9 cellular contexts compared by ENCODE assay signal in the genomic region with DNA sequence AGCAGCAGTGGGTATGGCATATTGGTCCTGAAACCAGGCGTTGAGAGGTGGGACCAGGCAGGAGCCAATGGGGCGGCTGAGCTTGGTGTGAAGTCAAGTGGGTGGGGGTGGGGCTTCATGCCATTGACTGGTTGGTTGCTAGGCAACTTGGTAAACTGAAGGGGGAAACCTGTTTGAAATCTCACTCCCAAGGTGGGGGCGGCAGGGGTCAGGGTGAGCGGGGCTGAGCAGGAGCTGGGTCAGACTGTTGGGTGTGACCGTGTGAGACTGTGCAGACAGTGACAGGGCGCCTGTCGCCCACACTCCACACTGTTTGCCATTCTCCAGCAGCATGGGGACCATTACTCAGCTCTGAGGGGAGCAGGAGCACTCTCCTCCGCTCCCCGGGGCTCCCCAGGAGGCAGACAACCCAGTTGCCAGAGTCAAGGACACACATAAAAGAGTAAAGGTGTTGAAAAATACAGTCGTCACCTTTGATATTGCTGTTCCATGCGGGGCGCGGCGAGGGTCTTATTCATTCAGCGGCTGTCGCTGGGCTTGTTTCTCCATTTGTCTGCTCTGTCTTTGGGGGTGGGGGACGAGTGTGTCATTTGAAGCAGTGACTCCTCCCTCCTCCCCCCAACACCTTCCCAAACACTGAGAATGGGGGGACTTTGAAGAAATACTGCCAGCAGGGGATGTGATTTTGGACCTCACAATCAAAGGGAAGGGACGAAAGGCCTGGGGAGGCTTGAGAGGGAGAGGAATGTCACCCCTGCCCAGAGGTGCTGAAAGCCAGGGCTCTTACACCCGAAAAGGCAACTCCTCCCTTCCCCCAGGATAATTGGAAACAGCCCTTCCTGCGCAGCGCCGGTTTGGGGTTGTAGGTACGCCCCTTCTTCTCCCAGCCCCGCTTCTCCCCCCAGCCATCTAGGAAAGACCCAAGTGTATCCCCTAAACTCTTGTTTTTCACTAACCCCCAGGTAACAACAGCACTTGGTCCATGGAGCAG. TPM values are rescaled to one million over a fixed set of nuclear protein-coding genes. Genes with fewer than 3 reads are reported as not detected.
DNase-seq lines count a peak whose midpoint lies in the region; ATAC-seq, FAIRE-seq and TF ChIP-seq lines count a peak whose summit lies in the region.
"Had no signal": no experiment of that assay in that cellular context is flagged by ENCODE, and none has a peak within 500 bp of the region (broad histone marks: within the 10 kb centered on the region; RNA-seq: fewer than 3 reads in every experiment).

No MANE protein-coding gene starts in this region.

- intact Hi-C loops in mammary epithelial cell (cut with micrococcal nuclease) (loop anchor here (1.0 kb wide), 1 partner anchor 13 kb away; a partner anchor contains a TSS), HepG2 (cut with micrococcal nuclease; ENCODE audit: unreplicated experiment) (no loop called here)

- H3K9ac ChIP-seq in mammary epithelial cell (ENCODE audit: insufficient read depth, low read length) (no peak overlapping the region), HepG2 (ENCODE audit: insufficient read depth, low read depth, low read length) (no peak overlapping the region)

- in situ Hi-C loops in Caki2 (cut with HindIII; ENCODE audit: low pct_unique_long_range_greater_than_20kb, low sequenced_read_pairs) = no loop called here
- in situ Hi-C loops in mammary epithelial cell (cut with MboI; ENCODE audit: low sequenced_read_pairs in 2 of 2) = no loop called here
- in situ Hi-C loops in HepG2 (cut with HindIII; ENCODE audit: extremely low pct_ligation_motif_present, low pct_unique_long_range_greater_than_20kb) = no loop called here

- WGBS in mammary epithelial cell (ENCODE audit: low coverage, missing lambda C conversion rate) = 47% methylated on average over 14 of the region's 24 CpGs
- 93% methylated on average over 23 of the region's 24 CpGs for WGBS in HepG2 (ENCODE audit: low lambda C conversion rate)

- H4K20me1 ChIP-seq in mammary epithelial cell (ENCODE audit: insufficient read depth, low read length) (no peaks in the 10 kb centered on the region), HepG2 (ENCODE audit: insufficient read depth, low read length) (no peaks in the 10 kb centered on the region)

- TF ChIP-seq POLR2A in HepG2 (IDR thresholded peaks at IDR 0.05; ENCODE audit: insufficient read depth in 1 of 2, low read depth in 2 of 2, low read length in 2 of 2) = no peak

- no peaks in the 10 kb centered on the region for H3K79me2 ChIP-seq in mammary epithelial cell (ENCODE audit: insufficient read depth, low read length)
- H3K79me2 ChIP-seq in HepG2 (ENCODE audit: insufficient read depth, low read length) = no peaks in the 10 kb centered on the region

- H3K27ac ChIP-seq in mammary epithelial cell (ENCODE audit: insufficient read depth, low read depth, low read length) (no peak overlapping the region), HepG2 (ENCODE audit: extremely low read length, insufficient read depth, low read length) (no peak overlapping the region)

- TF ChIP-seq CTCF in mammary epithelial cell (conservative IDR thresholded peaks at IDR 0.05 in 1 of 2, IDR thresholded peaks at IDR 0.05 in 1 of 2; ENCODE audit: extremely low read depth in 1 of 2, insufficient read depth in 1 of 2, low read depth in 1 of 2, low read length in 2 of 2) = no peak
- no peak for TF ChIP-seq CTCF in HepG2 (CRISPR knock-in tag; IDR thresholded peaks at IDR 0.05)

- FAIRE-seq in HepG2 (lab: Jason Lieb, UNC) = no peak

- POLR2A ChIA-PET in HepG2 (lab: Yijun Ruan, JAX) = no interaction called here

- H3K4me3 ChIP-seq in mammary epithelial cell (replicated peaks in 1 of 3; ENCODE audit: insufficient read depth in 1 of 3, low read depth in 2 of 3, low read length in 3 of 3) = peak overlapping the region in 1 of 3 experiments; percentile 64
- H3K4me3 ChIP-seq in HepG2 (replicated peaks in 1 of 3; ENCODE audit: insufficient read depth in 1 of 3, low read depth in 2 of 3, low read length in 3 of 3) = no peak overlapping the region

- H3K9me3 ChIP-seq in mammary epithelial cell (replicated peaks; ENCODE audit: insufficient read depth, low read length) (no peaks in the 10 kb centered on the region), HepG2 (ENCODE audit: low read length) (no peaks in the 10 kb centered on the region)

- dilution Hi-C loops in mammary epithelial cell (cut with HindIII; ENCODE audit: low sequenced_read_pairs) = no loop called here

- H3K36me3 ChIP-seq in mammary epithelial cell (ENCODE audit: insufficient read depth, low read length) (peaks cover 4% of the 10 kb centered on the region), HepG2 (replicated peaks in 1 of 2; ENCODE audit: control insufficient read depth in 1 of 2, insufficient read depth in 2 of 2, low read length in 2 of 2) (peaks cover 0 to 4% of the 10 kb centered on the region in 2 experiments; a peak in 3 of 5 replicates)

- BruUV-seq in mammary epithelial cell (replicated peaks; lab: Mats Ljungman, UMichigan) (no TSS peak), HepG2 (replicated peaks; lab: Mats Ljungman, UMichigan) (no TSS peak)

- TF ChIP-seq EP300 in HepG2 (IDR thresholded peaks at IDR 0.05; ENCODE audit: low read depth in 2 of 2, low read length in 2 of 2) (no peak), HepG2 (CRISPR knock-in tag; IDR thresholded peaks at IDR 0.05; ENCODE audit: borderline replicate concordance) (no peak)

- H3K4me1 ChIP-seq in mammary epithelial cell (ENCODE audit: insufficient read depth, low read length) (peaks cover 12% of the 10 kb centered on the region), HepG2 (ENCODE audit: insufficient read depth, low read length) (peaks cover 6% of the 10 kb centered on the region; the same call in 1 of the 2 replicates)

- CTCF ChIA-PET in mammary epithelial cell (lab: Charles Lee; ENCODE audit: low non-redundant PET) = no interaction called here
- CTCF ChIA-PET in HepG2 (lab: Yijun Ruan, JAX; ENCODE audit: low intra/inter-chr PET ratio, low total read pairs) = no interaction called here

- DNase-seq in Caki2 (ENCODE audit: low read depth) (peak; percentile 67), NCI-H1930 (lab: John Stamatoyannopoulos, UW) (peak; percentile 64 to 66), mammary epithelial cell (peak; percentile 32), HepG2 (ENCODE audit: low spot score) (peak; percentile 18), middle frontal gyrus (ENCODE audit: extremely low spot score, low spot score) (no peak), midbrain (lab: John Stamatoyannopoulos, UW) (no peak)

- H2AFZ ChIP-seq in mammary epithelial cell (ENCODE audit: low read depth, low read length) = peak overlapping the region; percentile 76
- H2AFZ ChIP-seq in HepG2 (ENCODE audit: low read length) = no peak overlapping the region

- ATAC-seq in HepG2 (peak; percentile 26; the same call in 2 of the 3 replicates), HG03135 (IDR thresholded peaks at IDR 0.05; ENCODE audit: unreplicated experiment) (no peak), GM19351 (IDR thresholded peaks at IDR 0.05; ENCODE audit: unreplicated experiment) (no peak)

- no peak for TF ChIP-seq RAD21 in HepG2 (CRISPR knock-in tag; IDR thresholded peaks at IDR 0.05)

- H3K4me2 ChIP-seq in mammary epithelial cell (ENCODE audit: insufficient read depth, low read depth, low read length) = peak overlapping the region; percentile 96
- no peak overlapping the region for H3K4me2 ChIP-seq in HepG2 (ENCODE audit: low read depth, low read length)

- no peaks in the 10 kb centered on the region for H3K27me3 ChIP-seq in mammary epithelial cell (ENCODE audit: insufficient read depth, low read length)
- H3K27me3 ChIP-seq in HepG2 (ENCODE audit: control insufficient read depth in 1 of 2, insufficient read depth in 2 of 2, low read length in 2 of 2) = peaks cover 8 to 41% of the 10 kb centered on the region in 2 experiments

RNA-seq across cellular contexts. Expression of a gene that starts 1.1 kb away (rescaled TPM):
- total RNA-seq in Caki2 (2014; rRNA removed; shearing (Covaris generic); ENCODE audit: low replicate concordance) = not detected in 2 replicates
- total RNA-seq in mammary epithelial cell (1 to 10 TPM; 1.0 to 9.2 TPM), HepG2 (2016; rRNA removed; fragmentation: Illumina TruSeq; extraction: Trizol) (0.07 TPM in 1 of 2 replicates, not detected in the other)
- polyA plus RNA-seq in mammary epithelial cell (3.9 TPM), HepG2 (2011; rRNA removed) (0.18 and 0.25 TPM in 2 replicates)
- polyA minus RNA-seq in mammary epithelial cell = 11.2 TPM
- total RNA-seq in HepG2 (2016; cell fraction: cytosol; rRNA removed; fragmentation: Illumina TruSeq; extraction: Trizol; ENCODE audit: low read depth) = not detected in 2 replicates
- total RNA-seq in HepG2 (2016; cell fraction: insoluble cytoplasmic fraction; rRNA removed; fragmentation: Illumina TruSeq; extraction: Trizol) = not detected in 2 replicates
- 0.06 and 0.14 TPM in 2 replicates for total RNA-seq in HepG2 (2016; cell fraction: membrane; rRNA removed; fragmentation: Illumina TruSeq; extraction: Trizol)
- total RNA-seq in HepG2 (2016; cell fraction: nucleus; rRNA removed; fragmentation: Illumina TruSeq; extraction: Trizol) = not detected in 2 replicates
- 0.24 and 0.29 TPM in 2 replicates for polyA plus RNA-seq in HepG2 (2011; cell fraction: cytosol; rRNA removed)
- polyA plus RNA-seq in HepG2 (2011; cell fraction: nucleus; rRNA removed) = 0.27 and 0.40 TPM in 2 replicates
- polyA plus RNA-seq in HepG2 (2012) = 0.12 and 0.17 TPM in 2 replicates
- polyA plus RNA-seq in HepG2 (2016; cell fraction: cytosol; fragmentation: Illumina TruSeq; extraction: Trizol; ENCODE audit: low read depth) = 0.03 TPM in 1 of 2 replicates, not detected in the other
- polyA plus RNA-seq in HepG2 (2016; cell fraction: insoluble cytoplasmic fraction; fragmentation: Illumina TruSeq; extraction: Trizol; ENCODE audit: low read depth) = 0.13 and 0.14 TPM in 2 replicates
- polyA plus RNA-seq in HepG2 (2016; cell fraction: membrane; fragmentation: Illumina TruSeq; extraction: Trizol; ENCODE audit: low read depth) = 0.07 TPM in 1 of 2 replicates, not detected in the other
- 0.14 and 0.19 TPM in 2 replicates for polyA plus RNA-seq in HepG2 (2016; cell fraction: nucleus; fragmentation: Illumina TruSeq; extraction: Trizol; ENCODE audit: insufficient read depth, low read depth)
- 0.18 and 0.21 TPM in 2 replicates for polyA minus RNA-seq in HepG2 (2011; rRNA and poly(A)+ RNA removed; ENCODE audit: low replicate concordance)
- 0.20 and 0.26 TPM in 2 replicates for polyA minus RNA-seq in HepG2 (2011; cell fraction: cytosol; rRNA and poly(A)+ RNA removed)
- polyA minus RNA-seq in HepG2 (2011; cell fraction: nucleus; rRNA and poly(A)+ RNA removed) = not detected in 2 replicates

RNA-seq across cellular contexts. Expression of a gene that starts 13.7 kb away (rescaled TPM):
- total RNA-seq in Caki2 (2014; rRNA removed; shearing (Covaris generic); ENCODE audit: low replicate concordance) = 1.0 TPM in 1 of 2 replicates, not detected in the other
- 1 to 10 TPM; 1.8 to 2.7 TPM for total RNA-seq in mammary epithelial cell
- polyA plus RNA-seq in mammary epithelial cell = 1.5 TPM
- 1.0 TPM for polyA minus RNA-seq in mammary epithelial cell
- not detected in 2 replicates for total RNA-seq in HepG2 (2016; rRNA removed; fragmentation: Illumina TruSeq; extraction: Trizol)
- not detected in 2 replicates for total RNA-seq in HepG2 (2016; cell fraction: cytosol; rRNA removed; fragmentation: Illumina TruSeq; extraction: Trizol; ENCODE audit: low read depth)
- total RNA-seq in HepG2 (2016; cell fraction: insoluble cytoplasmic fraction; rRNA removed; fragmentation: Illumina TruSeq; extraction: Trizol) = under 0.01 TPM in 1 of 2 replicates, not detected in the other
- not detected in 2 replicates for total RNA-seq in HepG2 (2016; cell fraction: membrane; rRNA removed; fragmentation: Illumina TruSeq; extraction: Trizol)
- total RNA-seq in HepG2 (2016; cell fraction: nucleus; rRNA removed; fragmentation: Illumina TruSeq; extraction: Trizol) = not detected in 2 replicates
- polyA plus RNA-seq in HepG2 (2011; rRNA removed) = not detected in 2 replicates
- polyA plus RNA-seq in HepG2 (2011; cell fraction: cytosol; rRNA removed) = under 0.01 and 0.01 TPM in 2 replicates
- polyA plus RNA-seq in HepG2 (2011; cell fraction: nucleus; rRNA removed) = 0.03 and 0.05 TPM in 2 replicates
- 0.01 and 0.04 TPM in 2 replicates for polyA plus RNA-seq in HepG2 (2012)
- polyA plus RNA-seq in HepG2 (2016; cell fraction: cytosol; fragmentation: Illumina TruSeq; extraction: Trizol; ENCODE audit: low read depth) = not detected in 2 replicates
- polyA plus RNA-seq in HepG2 (2016; cell fraction: insoluble cytoplasmic fraction; fragmentation: Illumina TruSeq; extraction: Trizol; ENCODE audit: low read depth) = not detected in 2 replicates
- polyA plus RNA-seq in HepG2 (2016; cell fraction: membrane; fragmentation: Illumina TruSeq; extraction: Trizol; ENCODE audit: low read depth) = not detected in 2 replicates
- polyA plus RNA-seq in HepG2 (2016; cell fraction: nucleus; fragmentation: Illumina TruSeq; extraction: Trizol; ENCODE audit: insufficient read depth, low read depth) = not detected in 2 replicates
- 5.1 TPM in 1 of 2 replicates, not detected in the other for polyA minus RNA-seq in HepG2 (2011; rRNA and poly(A)+ RNA removed; ENCODE audit: low replicate concordance)
- polyA minus RNA-seq in HepG2 (2011; cell fraction: cytosol; rRNA and poly(A)+ RNA removed) = not detected in 2 replicates
- under 0.01 TPM in 1 of 2 replicates, not detected in the other for polyA minus RNA-seq in HepG2 (2011; cell fraction: nucleus; rRNA and poly(A)+ RNA removed)
- total RNA-seq: epithelial cell of proximal tubule had no signal

RNA-seq across cellular contexts. Expression of a gene that starts 15.6 kb away (rescaled TPM):
- 18.6 and 23.1 TPM in 2 replicates for total RNA-seq in Caki2 (2014; rRNA removed; shearing (Covaris generic); ENCODE audit: low replicate concordance)
- 10 to 100 TPM in 1 of 2 donors, 1 to 10 TPM in 1; 4.3 to 15.9 TPM for total RNA-seq in mammary epithelial cell
- polyA plus RNA-seq in mammary epithelial cell = 14.1 TPM
- polyA minus RNA-seq in mammary epithelial cell = 29.3 TPM
- total RNA-seq in HepG2 (2016; rRNA removed; fragmentation: Illumina TruSeq; extraction: Trizol) = 18.1 and 19.5 TPM in 2 replicates
- total RNA-seq in HepG2 (2016; cell fraction: cytosol; rRNA removed; fragmentation: Illumina TruSeq; extraction: Trizol; ENCODE audit: low read depth) = 8.6 and 9.4 TPM in 2 replicates
- 17.9 and 22.2 TPM in 2 replicates for total RNA-seq in HepG2 (2016; cell fraction: insoluble cytoplasmic fraction; rRNA removed; fragmentation: Illumina TruSeq; extraction: Trizol)
- 8.1 and 11.5 TPM in 2 replicates for total RNA-seq in HepG2 (2016; cell fraction: membrane; rRNA removed; fragmentation: Illumina TruSeq; extraction: Trizol)
- 12.1 and 15.8 TPM in 2 replicates for total RNA-seq in HepG2 (2016; cell fraction: nucleus; rRNA removed; fragmentation: Illumina TruSeq; extraction: Trizol)
- polyA plus RNA-seq in HepG2 (2011; rRNA removed) = 7.0 and 7.2 TPM in 2 replicates
- polyA plus RNA-seq in HepG2 (2011; cell fraction: cytosol; rRNA removed) = 4.4 and 7.1 TPM in 2 replicates
- polyA plus RNA-seq in HepG2 (2011; cell fraction: nucleus; rRNA removed) = 11.7 and 15.9 TPM in 2 replicates
- polyA plus RNA-seq in HepG2 (2012) = 5.6 and 6.3 TPM in 2 replicates
- polyA plus RNA-seq in HepG2 (2016; cell fraction: cytosol; fragmentation: Illumina TruSeq; extraction: Trizol; ENCODE audit: low read depth) = 7.7 and 8.3 TPM in 2 replicates
- polyA plus RNA-seq in HepG2 (2016; cell fraction: insoluble cytoplasmic fraction; fragmentation: Illumina TruSeq; extraction: Trizol; ENCODE audit: low read depth) = 16.8 and 21.2 TPM in 2 replicates
- 8.3 and 11.4 TPM in 2 replicates for polyA plus RNA-seq in HepG2 (2016; cell fraction: membrane; fragmentation: Illumina TruSeq; extraction: Trizol; ENCODE audit: low read depth)
- 20.5 and 21.7 TPM in 2 replicates for polyA plus RNA-seq in HepG2 (2016; cell fraction: nucleus; fragmentation: Illumina TruSeq; extraction: Trizol; ENCODE audit: insufficient read depth, low read depth)
- 11.5 and 30.5 TPM in 2 replicates for polyA minus RNA-seq in HepG2 (2011; rRNA and poly(A)+ RNA removed; ENCODE audit: low replicate concordance)
- polyA minus RNA-seq in HepG2 (2011; cell fraction: cytosol; rRNA and poly(A)+ RNA removed) = 4.7 and 5.5 TPM in 2 replicates
- polyA minus RNA-seq in HepG2 (2011; cell fraction: nucleus; rRNA and poly(A)+ RNA removed) = 6.0 and 6.4 TPM in 2 replicates

RNA-seq across cellular contexts. Expression of a gene that starts 16.6 kb away (rescaled TPM):
- 24.4 and 27.3 TPM in 2 replicates for total RNA-seq in Caki2 (2014; rRNA removed; shearing (Covaris generic); ENCODE audit: low replicate concordance)
- total RNA-seq in mammary epithelial cell = 10 to 100 TPM; 63.0 to 89.3 TPM
- polyA plus RNA-seq in mammary epithelial cell = 60.3 TPM
- 124 TPM for polyA minus RNA-seq in mammary epithelial cell
- 29.9 and 35.0 TPM in 2 replicates for total RNA-seq in HepG2 (2016; rRNA removed; fragmentation: Illumina TruSeq; extraction: Trizol)
- total RNA-seq in HepG2 (2016; cell fraction: cytosol; rRNA removed; fragmentation: Illumina TruSeq; extraction: Trizol; ENCODE audit: low read depth) = 7.4 and 8.1 TPM in 2 replicates
- 30.5 and 32.0 TPM in 2 replicates for total RNA-seq in HepG2 (2016; cell fraction: insoluble cytoplasmic fraction; rRNA removed; fragmentation: Illumina TruSeq; extraction: Trizol)
- total RNA-seq in HepG2 (2016; cell fraction: membrane; rRNA removed; fragmentation: Illumina TruSeq; extraction: Trizol) = 23.8 and 26.1 TPM in 2 replicates
- 19.9 and 21.8 TPM in 2 replicates for total RNA-seq in HepG2 (2016; cell fraction: nucleus; rRNA removed; fragmentation: Illumina TruSeq; extraction: Trizol)
- polyA plus RNA-seq in HepG2 (2011; rRNA removed) = 17.1 and 19.8 TPM in 2 replicates
- 14.9 and 15.3 TPM in 2 replicates for polyA plus RNA-seq in HepG2 (2011; cell fraction: cytosol; rRNA removed)
- polyA plus RNA-seq in HepG2 (2011; cell fraction: nucleus; rRNA removed) = 24.8 and 25.1 TPM in 2 replicates
- polyA plus RNA-seq in HepG2 (2012) = 23.2 and 32.7 TPM in 2 replicates
- polyA plus RNA-seq in HepG2 (2016; cell fraction: cytosol; fragmentation: Illumina TruSeq; extraction: Trizol; ENCODE audit: low read depth) = 4.3 and 5.3 TPM in 2 replicates
- polyA plus RNA-seq in HepG2 (2016; cell fraction: insoluble cytoplasmic fraction; fragmentation: Illumina TruSeq; extraction: Trizol; ENCODE audit: low read depth) = 40.7 and 45.0 TPM in 2 replicates
- polyA plus RNA-seq in HepG2 (2016; cell fraction: membrane; fragmentation: Illumina TruSeq; extraction: Trizol; ENCODE audit: low read depth) = 13.3 and 15.8 TPM in 2 replicates
- polyA plus RNA-seq in HepG2 (2016; cell fraction: nucleus; fragmentation: Illumina TruSeq; extraction: Trizol; ENCODE audit: insufficient read depth, low read depth) = 36.9 and 39.3 TPM in 2 replicates
- 22.4 and 24.9 TPM in 2 replicates for polyA minus RNA-seq in HepG2 (2011; rRNA and poly(A)+ RNA removed; ENCODE audit: low replicate concordance)
- 18.2 and 23.9 TPM in 2 replicates for polyA minus RNA-seq in HepG2 (2011; cell fraction: cytosol; rRNA and poly(A)+ RNA removed)
- 13.0 and 14.8 TPM in 2 replicates for polyA minus RNA-seq in HepG2 (2011; cell fraction: nucleus; rRNA and poly(A)+ RNA removed)

RNA-seq across cellular contexts. Expression of a gene that starts 53.2 kb away (rescaled TPM):
- total RNA-seq in Caki2 (2014; rRNA removed; shearing (Covaris generic); ENCODE audit: low replicate concordance) = not detected in 2 replicates
- total RNA-seq in mammary epithelial cell = not detected
- not detected for polyA plus RNA-seq in mammary epithelial cell
- not detected for polyA minus RNA-seq in mammary epithelial cell
- not detected in 2 replicates for total RNA-seq in HepG2 (2016; rRNA removed; fragmentation: Illumina TruSeq; extraction: Trizol)
- total RNA-seq in HepG2 (2016; cell fraction: cytosol; rRNA removed; fragmentation: Illumina TruSeq; extraction: Trizol; ENCODE audit: low read depth) = not detected in 2 replicates
- not detected in 2 replicates for total RNA-seq in HepG2 (2016; cell fraction: insoluble cytoplasmic fraction; rRNA removed; fragmentation: Illumina TruSeq; extraction: Trizol)
- not detected in 2 replicates for total RNA-seq in HepG2 (2016; cell fraction: membrane; rRNA removed; fragmentation: Illumina TruSeq; extraction: Trizol)
- total RNA-seq in HepG2 (2016; cell fraction: nucleus; rRNA removed; fragmentation: Illumina TruSeq; extraction: Trizol) = not detected in 2 replicates
- polyA plus RNA-seq in HepG2 (2011; rRNA removed) = 0.04 TPM in 1 of 2 replicates, not detected in the other
- 0.03 TPM in 1 of 2 replicates, not detected in the other for polyA plus RNA-seq in HepG2 (2011; cell fraction: cytosol; rRNA removed)
- polyA plus RNA-seq in HepG2 (2011; cell fraction: nucleus; rRNA removed) = not detected in 2 replicates
- polyA plus RNA-seq in HepG2 (2012) = 0.12 and 0.25 TPM in 2 replicates
- polyA plus RNA-seq in HepG2 (2016; cell fraction: cytosol; fragmentation: Illumina TruSeq; extraction: Trizol; ENCODE audit: low read depth) = not detected in 2 replicates
- 0.51 TPM in 1 of 2 replicates, not detected in the other for polyA plus RNA-seq in HepG2 (2016; cell fraction: insoluble cytoplasmic fraction; fragmentation: Illumina TruSeq; extraction: Trizol; ENCODE audit: low read depth)
- polyA plus RNA-seq in HepG2 (2016; cell fraction: membrane; fragmentation: Illumina TruSeq; extraction: Trizol; ENCODE audit: low read depth) = not detected in 2 replicates
- polyA plus RNA-seq in HepG2 (2016; cell fraction: nucleus; fragmentation: Illumina TruSeq; extraction: Trizol; ENCODE audit: insufficient read depth, low read depth) = 0.19 TPM in 1 of 2 replicates, not detected in the other
- polyA minus RNA-seq in HepG2 (2011; rRNA and poly(A)+ RNA removed; ENCODE audit: low replicate concordance) = not detected in 2 replicates
- polyA minus RNA-seq in HepG2 (2011; cell fraction: cytosol; rRNA and poly(A)+ RNA removed) = not detected in 2 replicates
- polyA minus RNA-seq in HepG2 (2011; cell fraction: nucleus; rRNA and poly(A)+ RNA removed) = not detected in 2 replicates
- total RNA-seq: epithelial cell of proximal tubule had no signal

Comparison
In these comparisons a context has a peak if more than half of its experiments do, and no peak if none do; other contexts are left out.
1. DNase-seq: peak in Caki2 (single experiment), NCI-H1930 (2 of 2), mammary epithelial cell (single experiment) and HepG2 (single experiment); none in middle frontal gyrus (single experiment) and midbrain (single experiment).